28 cellular contexts compared by ENCODE assay signal in genomic region chr17:15233971-15234370, GRCh38. TPM values are rescaled to one million over a fixed set of nuclear protein-coding genes. Genes with fewer than 3 reads are reported as not detected.
"Had no signal": no experiment of that assay in that cellular context is flagged by ENCODE, and none has a peak within 500 bp of the region (broad histone marks: within the 10 kb centered on the region; RNA-seq: fewer than 3 reads in every experiment).

No MANE protein-coding gene starts in this region.

- H3K36me3 Mint-ChIP-seq: activated CD8-positive, alpha-beta memory T cell treated with anti-CD3 and anti-CD28 coated beads, Interleukin-2, amount 10 ng/mL, durations not matched to agents 7 days and 5 days; activated naive CD4-positive, alpha-beta T cell treated with anti-CD3 and anti-CD28 coated beads, Interleukin-2, amount 50 U/mL, for 72 hours; IgD-negative memory B cell; WTC11 had no signal

- H3K27ac Mint-ChIP-seq: activated CD4-positive, alpha-beta T cell treated with anti-CD3 and anti-CD28 coated beads, Interleukin-2, amount 10 ng/mL, durations not matched to agents 24 days and 14 days; activated CD8-positive, alpha-beta memory T cell treated with anti-CD3 and anti-CD28 coated beads, Interleukin-2, amount 10 ng/mL, durations not matched to agents 7 days and 5 days; activated naive CD4-positive, alpha-beta T cell treated with anti-CD3 and anti-CD28 coated beads, Interleukin-2, amount 50 U/mL, for 72 hours; activated naive CD8-positive, alpha-beta T cell treated with anti-CD3 and anti-CD28 coated beads, Interleukin-2, amount 50 U/mL, for 24 hours; activated T-cell treated with anti-CD3 and anti-CD28 coated beads, Interleukin-2, amount 50 U/mL, for 24 hours; activated T-helper 1 cell treated with anti-CD3 and anti-CD28 coated beads, Interleukin-12 subunit alpha, Interleukin-12 subunit beta, Interleukin-2, Interleukin-4 antibody, amounts not matched to agents 30 ng/mL and 10 ng/mL and 1 ng/mL, durations not matched to agents 14 hours and 24 hours and 36 hours; brain; IgD-negative memory B cell; T-helper 1 cell treated with Interleukin-12 subunit alpha and Interleukin-12 subunit beta and Interleukin-4 antibody, amounts not matched to agents 30 μg/mL and 1 μg/mL, for 36 hours; WTC11 had no signal

- H3K9me3 ChIP-seq: MG63, SJSA1 had no signal

- DNase-seq: activated CD4-positive, alpha-beta T cell treated with anti-CD3 and anti-CD28 coated beads, Interleukin-2, amount 10 ng/mL, durations not matched to agents 24 days and 14 days; activated CD4-positive, alpha-beta T cell treated with anti-CD3 and anti-CD28 coated beads, Interleukin-2, amount 50 U/mL, for 48 hours; activated CD4-positive, CD25-positive, alpha-beta regulatory T cell treated with anti-CD3 and anti-CD28 coated beads, Interleukin-2, amount 50 U/mL, for 72 hours; activated CD8-positive, alpha-beta memory T cell treated with anti-CD3 and anti-CD28 coated beads, Interleukin-2, amount 10 ng/mL, durations not matched to agents 7 days and 5 days; activated effector memory CD4-positive, alpha-beta T cell treated with Interleukin-2 at 50 U/mL for 16 hours; activated naive CD4-positive, alpha-beta T cell; activated naive CD8-positive, alpha-beta T cell treated with anti-CD3 and anti-CD28 coated beads, Interleukin-2, amount 50 U/mL, for 24 hours; activated T-cell treated with anti-CD3 and anti-CD28 coated beads, Interleukin-2, amount 50 U/mL, for 24 hours; KG1; MG63; MV-4-11; NCI-H1092 treated with DMSO at 0.1 percent for 48 hours; NCI-H1417 treated with DMSO at 0.1 percent for 48 hours; NCI-H1694; NCI-H2029; NCI-H2107; NCI-H2171 treated with DMSO at 0.1 percent for 48 hours; NCI-H345; NCI-H510A treated with DMSO at 0.1 percent for 48 hours; PC-3; SHP77 had no signal

- H3K27me3 Mint-ChIP-seq: activated CD4-positive, alpha-beta T cell treated with anti-CD3 and anti-CD28 coated beads, Interleukin-2, amount 10 ng/mL, durations not matched to agents 24 days and 14 days had no signal

- ATAC-seq: activated CD8-positive, alpha-beta memory T cell treated with anti-CD3 and anti-CD28 coated beads, Interleukin-2, amount 10 ng/mL, durations not matched to agents 7 days and 5 days; activated naive CD4-positive, alpha-beta T cell treated with anti-CD3 and anti-CD28 coated beads, Interleukin-2, amount 50 U/mL, for 72 hours; activated naive CD8-positive, alpha-beta T cell treated with anti-CD3 and anti-CD28 coated beads, Interleukin-2, amount 50 U/mL, for 24 hours; PC-3; WTC11 had no signal

- H3K27ac ChIP-seq: SJSA1 had no signal

- H3K27me3 ChIP-seq: MG63, SJSA1 had no signal

- H3K4me3 ChIP-seq: MG63, SJSA1 had no signal

- H3K4me3 Mint-ChIP-seq: activated CD4-positive, alpha-beta T cell treated with anti-CD3 and anti-CD28 coated beads, Interleukin-2, amount 10 ng/mL, durations not matched to agents 24 days and 14 days; activated CD8-positive, alpha-beta memory T cell treated with anti-CD3 and anti-CD28 coated beads, Interleukin-2, amount 10 ng/mL, durations not matched to agents 7 days and 5 days; activated naive CD8-positive, alpha-beta T cell treated with anti-CD3 and anti-CD28 coated beads, Interleukin-2, amount 50 U/mL, for 24 hours; activated T-cell treated with anti-CD3 and anti-CD28 coated beads, Interleukin-2, amount 50 U/mL, for 24 hours; activated T-helper 1 cell treated with anti-CD3 and anti-CD28 coated beads, Interleukin-12 subunit alpha, Interleukin-12 subunit beta, Interleukin-2, Interleukin-4 antibody, amounts not matched to agents 30 ng/mL and 10 ng/mL and 1 ng/mL, durations not matched to agents 14 hours and 24 hours and 36 hours; brain; IgD-negative memory B cell; T-helper 1 cell treated with Interleukin-12 subunit alpha and Interleukin-12 subunit beta and Interleukin-4 antibody, amounts not matched to agents 30 μg/mL and 1 μg/mL, for 36 hours; WTC11 had no signal

- H3K4me1 Mint-ChIP-seq: brain, IgD-negative memory B cell had no signal

- H3K9me3 Mint-ChIP-seq: activated CD4-positive, alpha-beta T cell treated with anti-CD3 and anti-CD28 coated beads, Interleukin-2, amount 10 ng/mL, durations not matched to agents 24 days and 14 days; activated naive CD4-positive, alpha-beta T cell treated with anti-CD3 and anti-CD28 coated beads, Interleukin-2, amount 50 U/mL, for 72 hours; activated naive CD8-positive, alpha-beta T cell treated with anti-CD3 and anti-CD28 coated beads, Interleukin-2, amount 50 U/mL, for 24 hours; activated T-cell treated with anti-CD3 and anti-CD28 coated beads, Interleukin-2, amount 50 U/mL, for 24 hours; activated T-helper 1 cell treated with anti-CD3 and anti-CD28 coated beads, Interleukin-12 subunit alpha, Interleukin-12 subunit beta, Interleukin-2, Interleukin-4 antibody, amounts not matched to agents 30 ng/mL and 10 ng/mL and 1 ng/mL, durations not matched to agents 14 hours and 24 hours and 36 hours; brain; T-helper 1 cell treated with Interleukin-12 subunit alpha and Interleukin-12 subunit beta and Interleukin-4 antibody, amounts not matched to agents 30 μg/mL and 1 μg/mL, for 36 hours; WTC11 had no signal

- H3K4me1 ChIP-seq: SJSA1 had no signal

RNA-seq across cellular contexts. Expression of gene PMP22, which starts 31.2 kb away (rescaled TPM):
- total RNA-seq: activated CD8-positive, alpha-beta memory T cell treated with anti-CD3 and anti-CD28 coated beads, Interleukin-2, amount 10 ng/mL, durations not matched to agents 7 days and 5 days had no signal
- polyA plus RNA-seq: IgD-negative memory B cell had no signal
